ENCODE assay signal across 10 cellular contexts in the genomic region with DNA sequence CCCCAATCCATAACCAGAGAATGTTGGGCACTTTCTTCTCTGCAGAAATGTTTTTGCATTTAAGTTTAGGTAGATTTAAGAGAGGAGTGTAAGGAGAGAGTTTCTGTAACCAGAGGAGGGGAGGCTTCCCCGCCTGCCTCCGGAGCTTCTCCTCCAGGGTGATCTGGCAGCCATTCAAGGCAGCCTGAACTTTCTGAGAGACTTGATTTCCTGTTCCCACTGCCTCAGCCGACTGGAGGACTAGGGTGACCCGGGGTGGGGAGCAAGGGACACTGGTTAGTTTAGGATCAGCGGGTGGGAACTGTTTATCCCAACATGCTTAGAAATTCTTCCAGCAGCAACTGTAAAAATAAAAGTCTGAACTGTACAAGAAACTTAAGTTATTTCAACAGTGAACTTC. TPM values are rescaled to one million over a fixed set of nuclear protein-coding genes. Genes with fewer than 3 reads are reported as not detected.
A peak's percentile ranks its signal among the peaks of the same experiment; 100 is the strongest.
DNase-seq lines count a peak whose midpoint lies in the region; ATAC-seq and TF ChIP-seq lines count a peak whose summit lies in the region.
"Had no signal": no experiment of that assay in that cellular context is flagged by ENCODE, and none has a peak within 500 bp of the region (broad histone marks: within the 10 kb centered on the region; RNA-seq: fewer than 3 reads in every experiment).

No MANE protein-coding gene starts in this region.

- intact Hi-C loops in activated CD4-positive, alpha-beta memory T cell treated with anti-CD3 and anti-CD28 coated beads for 36 hours (cut with micrococcal nuclease): loop anchor here (2.0 kb wide), 1 partner anchor 21 kb away; no protein-coding TSS in a partner anchor

- H3K27me3 ChIP-seq in thoracic aorta (replicated peaks; ENCODE audit: insufficient read depth): no peaks in the 10 kb centered on the region

- POLR2A ChIA-PET in activated CD4-positive, alpha-beta memory T cell treated with anti-CD3 and anti-CD28 coated beads for 36 hours (lab: Charles Lee): no interaction called here
- POLR2A ChIA-PET in activated CD4-positive, alpha-beta memory T cell treated with anti-CD3 and anti-CD28 coated beads, Interleukin-2, amount 10 ng/mL, durations not matched to agents 7 days and 5 days (lab: Charles Lee): interaction anchor here (1.4 kb wide), 1 partner anchor 54 kb away, joined by 3 read pairs; no protein-coding TSS in a partner anchor

- peak overlapping the region; percentile 81 for H3K27ac Mint-ChIP-seq in activated CD4-positive, alpha-beta memory T cell treated with anti-CD3 and anti-CD28 coated beads for 36 hours
- no peak overlapping the region for H3K27ac Mint-ChIP-seq in activated CD4-positive, alpha-beta memory T cell treated with anti-CD3 and anti-CD28 coated beads, Interleukin-2, amount 10 ng/mL, durations not matched to agents 7 days and 5 days

- H3K36me3 Mint-ChIP-seq in activated CD4-positive, alpha-beta memory T cell treated with anti-CD3 and anti-CD28 coated beads for 36 hours: no peaks in the 10 kb centered on the region
- peaks cover 11% of the 10 kb centered on the region for H3K36me3 Mint-ChIP-seq in activated CD4-positive, alpha-beta memory T cell treated with anti-CD3 and anti-CD28 coated beads, Interleukin-2, amount 10 ng/mL, durations not matched to agents 7 days and 5 days (ENCODE audit: low read depth)

- DNase-seq in activated CD4-positive, alpha-beta memory T cell treated with anti-CD3 and anti-CD28 coated beads for 36 hours: peak; percentile 22
- no peak for DNase-seq in activated CD4-positive, alpha-beta memory T cell treated with anti-CD3 and anti-CD28 coated beads, Interleukin-2, amount 10 ng/mL, durations not matched to agents 7 days and 5 days
- peak; percentile 26 for DNase-seq in astrocyte of the cerebellum (ENCODE audit: low read depth)
- peak; percentile 51 for DNase-seq in kidney tubule cell (ENCODE audit: low spot score)
- no peak for DNase-seq in thoracic aorta (ENCODE audit: low spot score)

- CTCF ChIA-PET in activated CD4-positive, alpha-beta memory T cell treated with anti-CD3 and anti-CD28 coated beads for 36 hours (lab: Charles Lee): no interaction called here
- CTCF ChIA-PET in activated CD4-positive, alpha-beta memory T cell treated with anti-CD3 and anti-CD28 coated beads, Interleukin-2, amount 10 ng/mL, durations not matched to agents 7 days and 5 days (lab: Charles Lee): no interaction called here

- in situ Hi-C loops in astrocyte of the cerebellum (cut with HindIII; ENCODE audit: low sequenced_read_pairs): no loop called here

- no peaks in the 10 kb centered on the region for H3K27me3 Mint-ChIP-seq in activated CD4-positive, alpha-beta memory T cell treated with anti-CD3 and anti-CD28 coated beads for 36 hours
- no peaks in the 10 kb centered on the region for H3K27me3 Mint-ChIP-seq in activated CD4-positive, alpha-beta memory T cell treated with anti-CD3 and anti-CD28 coated beads, Interleukin-2, amount 10 ng/mL, durations not matched to agents 7 days and 5 days

- ATAC-seq in thoracic aorta (ENCODE audit: insufficient number of reproducible peaks, low FRiP score, low read depth) (no peak), GM19395 (IDR thresholded peaks at IDR 0.05; ENCODE audit: unreplicated experiment) (no peak), GM21528 (IDR thresholded peaks at IDR 0.05; ENCODE audit: low FRiP score, unreplicated experiment) (no peak), HG03571 (IDR thresholded peaks at IDR 0.05; ENCODE audit: unreplicated experiment) (no peak)

- H3K4me1 Mint-ChIP-seq in activated CD4-positive, alpha-beta memory T cell treated with anti-CD3 and anti-CD28 coated beads for 36 hours (ENCODE audit: low read depth): peaks cover 77% of the 10 kb centered on the region
- H3K4me1 Mint-ChIP-seq in activated CD4-positive, alpha-beta memory T cell treated with anti-CD3 and anti-CD28 coated beads, Interleukin-2, amount 10 ng/mL, durations not matched to agents 7 days and 5 days: peaks cover 55% of the 10 kb centered on the region

- H3K27ac ChIP-seq in thoracic aorta: no peak overlapping the region

- H3K9me3 Mint-ChIP-seq in activated CD4-positive, alpha-beta memory T cell treated with anti-CD3 and anti-CD28 coated beads for 36 hours: no peaks in the 10 kb centered on the region
- H3K9me3 Mint-ChIP-seq in activated CD4-positive, alpha-beta memory T cell treated with anti-CD3 and anti-CD28 coated beads, Interleukin-2, amount 10 ng/mL, durations not matched to agents 7 days and 5 days: no peaks in the 10 kb centered on the region

- H3K4me3 ChIP-seq in astrocyte of the cerebellum (ENCODE audit: low read depth, low read length) (no peak overlapping the region), thoracic aorta (peak overlapping the region; percentile 41)
- H3K4me3 ChIP-seq: BLaER1 treated with 17β-estradiol and CSF1 and Interleukin-3, amounts not matched to agents 10 nM and 100 nM had no signal

- H3K4me1 ChIP-seq in thoracic aorta (ENCODE audit: control insufficient read depth in 1 of 2, low read depth in 2 of 2): peaks cover 0 to 15% of the 10 kb centered on the region in 2 donors

- TF ChIP-seq CTCF in astrocyte of the cerebellum (IDR thresholded peaks at IDR 0.05; ENCODE audit: low read depth, low read length, missing control alignments) (no peak), thoracic aorta (IDR thresholded peaks at IDR 0.05) (no peak)

- H3K4me3 Mint-ChIP-seq in activated CD4-positive, alpha-beta memory T cell treated with anti-CD3 and anti-CD28 coated beads for 36 hours: no peak overlapping the region
- no peak overlapping the region for H3K4me3 Mint-ChIP-seq in activated CD4-positive, alpha-beta memory T cell treated with anti-CD3 and anti-CD28 coated beads, Interleukin-2, amount 10 ng/mL, durations not matched to agents 7 days and 5 days

- H3K9me3 ChIP-seq in thoracic aorta: no peaks in the 10 kb centered on the region
- H3K9me3 ChIP-seq: BLaER1 treated with 17β-estradiol and CSF1 and Interleukin-3, amounts not matched to agents 10 nM and 100 nM had no signal

- H3K36me3 ChIP-seq in thoracic aorta: no peaks in the 10 kb centered on the region
- H3K36me3 ChIP-seq: BLaER1 treated with 17β-estradiol and CSF1 and Interleukin-3, amounts not matched to agents 10 nM and 100 nM had no signal

RNA-seq across cellular contexts. Expression of a gene that starts 15.1 kb away (rescaled TPM):
- under 1 TPM in 1 of 2 experiments, not detected in 1; 0.05 TPM for total RNA-seq in activated CD4-positive, alpha-beta memory T cell treated with anti-CD3 and anti-CD28 coated beads for 36 hours
- total RNA-seq in activated CD4-positive, alpha-beta memory T cell treated with anti-CD3 and anti-CD28 coated beads, Interleukin-2, amount 10 ng/mL, durations not matched to agents 7 days and 5 days: not detected
- total RNA-seq in thoracic aorta: not detected
- total RNA-seq: epithelial cell of proximal tubule had no signal

RNA-seq across cellular contexts. Expression of a gene that starts 54.4 kb away (rescaled TPM):
- 1,000 to 10,000 TPM; 6,087 to 6,256 TPM for total RNA-seq in activated CD4-positive, alpha-beta memory T cell treated with anti-CD3 and anti-CD28 coated beads for 36 hours
- total RNA-seq in activated CD4-positive, alpha-beta memory T cell treated with anti-CD3 and anti-CD28 coated beads, Interleukin-2, amount 10 ng/mL, durations not matched to agents 7 days and 5 days: over 10,000 TPM; 10,813 to 11,021 TPM
- 1,000 to 10,000 TPM; 3,886 to 3,920 TPM for total RNA-seq in thoracic aorta

Comparison
In these comparisons a context has a peak if more than half of its experiments do, and no peak if none do; other contexts are left out.
1. DNase-seq: peak in activated CD4-positive, alpha-beta memory T cell treated with anti-CD3 and anti-CD28 coated beads for 36 hours (single experiment), astrocyte of the cerebellum (single experiment) and kidney tubule cell (single experiment); none in activated CD4-positive, alpha-beta memory T cell treated with anti-CD3 and anti-CD28 coated beads, Interleukin-2, amount 10 ng/mL, durations not matched to agents 7 days and 5 days (single experiment) and thoracic aorta (single experiment).